Comparison of ENCODE assay signal across 9 cellular contexts in genomic region chr17:50151937-50152547, GRCh38. TPM values are rescaled to one million over a fixed set of nuclear protein-coding genes. Genes with fewer than 3 reads are reported as not detected.
DNase-seq lines count a peak whose midpoint lies in the region; ATAC-seq, FAIRE-seq and TF ChIP-seq lines count a peak whose summit lies in the region.
"Had no signal": no experiment of that assay in that cellular context is flagged by ENCODE, and none has a peak within 500 bp of the region (broad histone marks: within the 10 kb centered on the region; RNA-seq: fewer than 3 reads in every experiment).

No MANE protein-coding gene starts in this region.

- peak overlapping the region in 1 of 2 donors; percentile 95 for H3K27ac Mint-ChIP-seq in stimulated activated naive CD8-positive, alpha-beta T cell treated with anti-CD3 and anti-CD28 coated beads, Interleukin-15, amount 100 ng/mL, for 72 hours

- peak overlapping the region in 1 of 2 experiments; percentile 87 for H3K14ac ChIP-seq in mesenchymal stem cell (ENCODE audit: low read length in 2 of 2)

- H4K91ac ChIP-seq in mesenchymal stem cell (ENCODE audit: low read length), result peak overlapping the region; percentile 85

- CTCF ChIA-PET in endothelial cell of umbilical vein (lab: Charles Lee), result interaction anchor here (0.8 to 4.5 kb wide), 18 partner anchors 9 to 57 kb away, joined by 3 to 47 read pairs (median 6); partner anchors contain the start of genes COL1A1, PDK2, SAMD14 and SGCA

- H3K27ac ChIP-seq in endothelial cell of umbilical vein (ENCODE audit: insufficient read depth, low read depth, low read length) (peak overlapping the region; percentile 76), mesenchymal stem cell (ENCODE audit: low read length, poor library complexity, severe bottlenecking) (peak overlapping the region; percentile 96)

- H3K79me1 ChIP-seq in mesenchymal stem cell (replicated peaks; ENCODE audit: low read length, poor library complexity, severe bottlenecking), result no peaks in the 10 kb centered on the region

- 0% methylated on average over 11 of the region's 12 CpGs for WGBS in mesenchymal stem cell

- H3K9me1 ChIP-seq in endothelial cell of umbilical vein (replicated peaks; ENCODE audit: control insufficient read depth, extremely low read depth, insufficient read depth, low read length), result no peaks in the 10 kb centered on the region

- DNase-seq in DMS53 treated with DMSO at 0.1 percent for 48 hours (lab: John Stamatoyannopoulos, UW; ENCODE audit: unreplicated experiment) (peak; percentile 93), NCI-H446 treated with DMSO at 0.1 percent for 48 hours (lab: John Stamatoyannopoulos, UW) (peak; percentile 64), endothelial cell of umbilical vein (ENCODE audit: low read depth, low spot score) (peak; percentile 81), mesenchymal stem cell (peak; percentile 93), NCI-H128 (lab: John Stamatoyannopoulos, UW; ENCODE audit: unreplicated experiment) (no peak)
- DNase-seq in activated CD4-positive, alpha-beta T cell treated with anti-CD3 and anti-CD28 coated beads, Interleukin-2, amount 50 U/mL, for 1 hour, result peak; percentile 41
- peak in 1 of 2 donors; percentile 66 for DNase-seq in stimulated activated naive CD8-positive, alpha-beta T cell treated with anti-CD3 and anti-CD28 coated beads, Interleukin-15, amount 100 ng/mL, for 72 hours

- H3K4ac ChIP-seq in mesenchymal stem cell (ENCODE audit: low read depth in 1 of 2, low read length in 2 of 2), result peak overlapping the region; percentile 82 to 94

- TF ChIP-seq CTCF in endothelial cell of umbilical vein (IDR thresholded peaks at IDR 0.05; ENCODE audit: extremely low read depth in 1 of 2, insufficient read depth in 1 of 2, low read depth in 1 of 2, low read length in 2 of 2), result no peak

- H2AFZ ChIP-seq in endothelial cell of umbilical vein (ENCODE audit: low read depth, low read length) (peak overlapping the region; percentile 79), mesenchymal stem cell (ENCODE audit: low read depth, low read length) (peak overlapping the region; percentile 58)

- H3K4me3 ChIP-seq in endothelial cell of umbilical vein (replicated peaks in 1 of 3; ENCODE audit: insufficient read depth in 1 of 3, low read depth in 1 of 3, low read length in 3 of 3) (peak overlapping the region in 2 of 3 experiments; percentile 16 to 43), mesenchymal stem cell (ENCODE audit: insufficient read depth in 1 of 2, low read depth in 1 of 2, low read length in 2 of 2) (peak overlapping the region; percentile 48 to 84)

- TF ChIP-seq POLR2A in endothelial cell of umbilical vein (IDR thresholded peaks at IDR 0.05; ENCODE audit: low read depth, low read length), result peak; percentile 36

- H3K36me3 ChIP-seq in endothelial cell of umbilical vein (ENCODE audit: control insufficient read depth in 2 of 2, extremely low read depth in 1 of 2, insufficient read depth in 2 of 2, low read length in 2 of 2) (no peaks in the 10 kb centered on the region), mesenchymal stem cell (ENCODE audit: control insufficient read depth in 1 of 2, insufficient read depth in 2 of 2, low read depth in 1 of 2, low read length in 2 of 2) (peaks cover 0 to 2% of the 10 kb centered on the region in 2 experiments)

- peak; percentile 30 for ATAC-seq in HG02938 (IDR thresholded peaks at IDR 0.05; ENCODE audit: unreplicated experiment)
- ATAC-seq in stimulated activated naive CD8-positive, alpha-beta T cell treated with anti-CD3 and anti-CD28 coated beads, Interleukin-15, amount 100 ng/mL, for 72 hours, result peak; percentile 26

- H2BK120ac ChIP-seq in mesenchymal stem cell (ENCODE audit: low read depth, low read length), result peak overlapping the region; percentile 83

- POLR2A ChIA-PET in endothelial cell of umbilical vein (lab: Charles Lee), result interaction anchor here (1.0 to 1.3 kb wide), 2 partner anchors 26 to 35 kb away, joined by 3 read pairs; no protein-coding TSS in a partner anchor

- peak overlapping the region; percentile 96 for H4K8ac ChIP-seq in mesenchymal stem cell (ENCODE audit: low read length)

- H3K9me3 ChIP-seq in endothelial cell of umbilical vein (replicated peaks; ENCODE audit: control insufficient read depth, insufficient read depth, low read length), result no peaks in the 10 kb centered on the region
- no peaks in the 10 kb centered on the region for H3K9me3 ChIP-seq in mesenchymal stem cell (ENCODE audit: control insufficient read depth, low read length)

- intact Hi-C loops in endothelial cell of umbilical vein (cut with micrococcal nuclease), result loop anchor here (1.0 kb wide), 3 partner anchors 9 to 58 kb away; no protein-coding TSS in a partner anchor

- FAIRE-seq in endothelial cell of umbilical vein (lab: Jason Lieb, UNC), result peak; percentile 92

- peaks cover 49% of the 10 kb centered on the region for H3K4me1 Mint-ChIP-seq in stimulated activated naive CD8-positive, alpha-beta T cell treated with anti-CD3 and anti-CD28 coated beads, Interleukin-15, amount 100 ng/mL, for 72 hours

- H2BK5ac ChIP-seq in mesenchymal stem cell (ENCODE audit: low read depth, low read length, poor library complexity, severe bottlenecking), result peak overlapping the region; percentile 60

- peaks cover 27% of the 10 kb centered on the region for H3K4me1 ChIP-seq in endothelial cell of umbilical vein (ENCODE audit: control insufficient read depth, extremely low read depth, insufficient read depth, low read length)
- H3K4me1 ChIP-seq in mesenchymal stem cell (ENCODE audit: control insufficient read depth, insufficient read depth, low read depth, low read length), result peaks cover 29% of the 10 kb centered on the region

- no peak overlapping the region for H3K23ac ChIP-seq in mesenchymal stem cell (ENCODE audit: low read length in 2 of 2)

- peak overlapping the region; percentile 81 for H2AK5ac ChIP-seq in mesenchymal stem cell (ENCODE audit: low read length, severe bottlenecking)

- H3K79me2 ChIP-seq in endothelial cell of umbilical vein (ENCODE audit: control insufficient read depth, insufficient read depth, low read length), result peaks cover 36% of the 10 kb centered on the region

- H3K9me3 Mint-ChIP-seq in stimulated activated naive CD8-positive, alpha-beta T cell treated with anti-CD3 and anti-CD28 coated beads, Interleukin-15, amount 100 ng/mL, for 72 hours, result no peaks in the 10 kb centered on the region

- H3K27me3 ChIP-seq in endothelial cell of umbilical vein (ENCODE audit: control insufficient read depth in 2 of 2, insufficient read depth in 2 of 2, low read length in 2 of 2), result no peaks in the 10 kb centered on the region
- H3K27me3 ChIP-seq in mesenchymal stem cell (ENCODE audit: control insufficient read depth in 1 of 2, insufficient read depth in 1 of 2, low read length in 2 of 2), result no peaks in the 10 kb centered on the region

- H3K18ac ChIP-seq in mesenchymal stem cell (ENCODE audit: low read depth in 1 of 2, low read length in 2 of 2), result peak overlapping the region; percentile 94 to 99

- peak overlapping the region; percentile 92 to 95 for H3K4me3 Mint-ChIP-seq in stimulated activated naive CD8-positive, alpha-beta T cell treated with anti-CD3 and anti-CD28 coated beads, Interleukin-15, amount 100 ng/mL, for 72 hours

- H2BK12ac ChIP-seq in mesenchymal stem cell (ENCODE audit: low read length in 2 of 2), result peak overlapping the region; percentile 90 to 99

- BruUV-seq in endothelial cell of umbilical vein (replicated peaks; lab: Mats Ljungman, UMichigan), result no TSS peak

- H3K9ac ChIP-seq in endothelial cell of umbilical vein (replicated peaks; ENCODE audit: extremely low read depth, insufficient read depth, low read length) (peak overlapping the region; percentile 60), mesenchymal stem cell (ENCODE audit: low read length) (peak overlapping the region; percentile 83)

- dilution Hi-C loops in endothelial cell of umbilical vein (cut with MboI; ENCODE audit: extremely low pct_ligation_motif_present, low sequenced_read_pairs), result no loop called here

- H4K20me1 ChIP-seq in endothelial cell of umbilical vein (replicated peaks; ENCODE audit: control insufficient read depth, extremely low read depth, insufficient read depth, low read length), result no peaks in the 10 kb centered on the region

- H3K27me3 Mint-ChIP-seq in stimulated activated naive CD8-positive, alpha-beta T cell treated with anti-CD3 and anti-CD28 coated beads, Interleukin-15, amount 100 ng/mL, for 72 hours, result no peaks in the 10 kb centered on the region

- H3K4me2 ChIP-seq in endothelial cell of umbilical vein (ENCODE audit: insufficient read depth, low read length) (peak overlapping the region; percentile 79), mesenchymal stem cell (ENCODE audit: low read length, poor library complexity, severe bottlenecking) (peak overlapping the region; percentile 77)

- H2BK15ac ChIP-seq in mesenchymal stem cell (ENCODE audit: low read depth, poor library complexity, severe bottlenecking), result peak overlapping the region; percentile 100

RNA-seq across cellular contexts. Expression of gene PPP1R9B, which starts 1.6 kb away (rescaled TPM):
- 58.3 and 60.2 TPM in 2 replicates for total RNA-seq in endothelial cell of umbilical vein
- polyA plus RNA-seq in endothelial cell of umbilical vein, result 17.7 and 20.1 TPM in 2 replicates
- 16.0 and 16.9 TPM in 2 replicates for polyA plus RNA-seq in endothelial cell of umbilical vein (2011; cell fraction: cytosol; rRNA removed)
- polyA plus RNA-seq in endothelial cell of umbilical vein (2011; cell fraction: nucleus; rRNA removed), result 34.5 and 47.2 TPM in 2 replicates
- 29.3 and 35.0 TPM in 2 replicates for polyA plus RNA-seq in endothelial cell of umbilical vein (2012)
- polyA minus RNA-seq in endothelial cell of umbilical vein, result 19.7 and 28.9 TPM in 2 replicates
- 23.5 TPM for polyA minus RNA-seq in endothelial cell of umbilical vein (2011; cell fraction: cytosol; rRNA and poly(A)+ RNA removed)
- polyA minus RNA-seq in endothelial cell of umbilical vein (2011; cell fraction: nucleus; rRNA and poly(A)+ RNA removed), result 7.6 and 14.2 TPM in 2 replicates
- polyA plus RNA-seq in mesenchymal stem cell (2013, experiment 1 of 2), result 34.9 TPM
- 33.0 TPM for polyA plus RNA-seq in mesenchymal stem cell (2013, experiment 2 of 2)

RNA-seq across cellular contexts. Expression of gene SGCA, which starts 13.8 kb away (rescaled TPM):
- total RNA-seq in endothelial cell of umbilical vein, result not detected in 2 replicates
- polyA plus RNA-seq in endothelial cell of umbilical vein, result not detected in 2 replicates
- polyA plus RNA-seq in endothelial cell of umbilical vein (2011; cell fraction: cytosol; rRNA removed), result not detected in 2 replicates
- not detected in 2 replicates for polyA plus RNA-seq in endothelial cell of umbilical vein (2011; cell fraction: nucleus; rRNA removed)
- not detected in 2 replicates for polyA plus RNA-seq in endothelial cell of umbilical vein (2012)
- not detected in 2 replicates for polyA minus RNA-seq in endothelial cell of umbilical vein
- polyA minus RNA-seq in endothelial cell of umbilical vein (2011; cell fraction: cytosol; rRNA and poly(A)+ RNA removed), result not detected
- polyA minus RNA-seq in endothelial cell of umbilical vein (2011; cell fraction: nucleus; rRNA and poly(A)+ RNA removed), result not detected in 2 replicates
- 0.14 TPM for polyA plus RNA-seq in mesenchymal stem cell (2013, experiment 1 of 2)
- 0.08 TPM for polyA plus RNA-seq in mesenchymal stem cell (2013, experiment 2 of 2)
- total RNA-seq: glomerular endothelial cell had no signal

RNA-seq across cellular contexts. Expression of gene SAMD14, which starts 22.1 kb away (rescaled TPM):
- 15.6 and 16.1 TPM in 2 replicates for total RNA-seq in endothelial cell of umbilical vein
- polyA plus RNA-seq in endothelial cell of umbilical vein, result 6.8 and 9.6 TPM in 2 replicates
- 3.5 and 5.3 TPM in 2 replicates for polyA plus RNA-seq in endothelial cell of umbilical vein (2011; cell fraction: cytosol; rRNA removed)
- 18.2 and 24.4 TPM in 2 replicates for polyA plus RNA-seq in endothelial cell of umbilical vein (2011; cell fraction: nucleus; rRNA removed)
- 6.7 and 12.8 TPM in 2 replicates for polyA plus RNA-seq in endothelial cell of umbilical vein (2012)
- 5.2 and 7.0 TPM in 2 replicates for polyA minus RNA-seq in endothelial cell of umbilical vein
- polyA minus RNA-seq in endothelial cell of umbilical vein (2011; cell fraction: cytosol; rRNA and poly(A)+ RNA removed), result not detected
- 5.3 and 9.3 TPM in 2 replicates for polyA minus RNA-seq in endothelial cell of umbilical vein (2011; cell fraction: nucleus; rRNA and poly(A)+ RNA removed)
- polyA plus RNA-seq in mesenchymal stem cell (2013, experiment 1 of 2), result 17.9 TPM
- 17.2 TPM for polyA plus RNA-seq in mesenchymal stem cell (2013, experiment 2 of 2)

RNA-seq across cellular contexts. Expression of gene COL1A1, which starts 49.4 kb away (rescaled TPM):
- total RNA-seq in endothelial cell of umbilical vein, result 0.07 and 0.23 TPM in 2 replicates
- 0.02 and 0.07 TPM in 2 replicates for polyA plus RNA-seq in endothelial cell of umbilical vein
- 0.09 and 0.27 TPM in 2 replicates for polyA plus RNA-seq in endothelial cell of umbilical vein (2011; cell fraction: cytosol; rRNA removed)
- polyA plus RNA-seq in endothelial cell of umbilical vein (2011; cell fraction: nucleus; rRNA removed), result 0.34 and 2.0 TPM in 2 replicates
- polyA plus RNA-seq in endothelial cell of umbilical vein (2012), result 0.35 and 2.1 TPM in 2 replicates
- 0.19 and 0.38 TPM in 2 replicates for polyA minus RNA-seq in endothelial cell of umbilical vein
- polyA minus RNA-seq in endothelial cell of umbilical vein (2011; cell fraction: cytosol; rRNA and poly(A)+ RNA removed), result 18.7 TPM
- polyA minus RNA-seq in endothelial cell of umbilical vein (2011; cell fraction: nucleus; rRNA and poly(A)+ RNA removed), result 0.14 and 1.6 TPM in 2 replicates
- 4,381 TPM for polyA plus RNA-seq in mesenchymal stem cell (2013, experiment 1 of 2)
- 4,150 TPM for polyA plus RNA-seq in mesenchymal stem cell (2013, experiment 2 of 2)

RNA-seq across cellular contexts. Expression of gene PDK2, which starts 56.9 kb away (rescaled TPM):
- 17.4 and 21.3 TPM in 2 replicates for total RNA-seq in endothelial cell of umbilical vein
- polyA plus RNA-seq in endothelial cell of umbilical vein, result 114 and 142 TPM in 2 replicates
- polyA plus RNA-seq in endothelial cell of umbilical vein (2011; cell fraction: cytosol; rRNA removed), result 55.0 and 58.8 TPM in 2 replicates
- polyA plus RNA-seq in endothelial cell of umbilical vein (2011; cell fraction: nucleus; rRNA removed), result 35.9 and 46.0 TPM in 2 replicates
- polyA plus RNA-seq in endothelial cell of umbilical vein (2012), result 18.9 and 24.0 TPM in 2 replicates
- polyA minus RNA-seq in endothelial cell of umbilical vein, result 45.9 and 79.9 TPM in 2 replicates
- 43.0 TPM for polyA minus RNA-seq in endothelial cell of umbilical vein (2011; cell fraction: cytosol; rRNA and poly(A)+ RNA removed)
- polyA minus RNA-seq in endothelial cell of umbilical vein (2011; cell fraction: nucleus; rRNA and poly(A)+ RNA removed), result 26.8 and 33.9 TPM in 2 replicates
- 43.1 TPM for polyA plus RNA-seq in mesenchymal stem cell (2013, experiment 1 of 2)
- polyA plus RNA-seq in mesenchymal stem cell (2013, experiment 2 of 2), result 39.6 TPM
